7 cellular contexts compared by ENCODE assay signal in genomic region chr5:74685979-74686631, GRCh38. TPM values are rescaled to one million over a fixed set of nuclear protein-coding genes. Genes with fewer than 3 reads are reported as not detected.
A peak's percentile ranks its signal among the peaks of the same experiment; 100 is the strongest.
DNase-seq lines count a peak whose midpoint lies in the region; ATAC-seq and TF ChIP-seq lines count a peak whose summit lies in the region.

No MANE protein-coding gene starts in this region.

- H2AFZ ChIP-seq in parathyroid adenoma, result peak overlapping the region; percentile 93

- no peak for DNase-seq in T-helper 17 cell
- no peak for DNase-seq in foreskin keratinocyte
- DNase-seq in SKM-1 treated with dmso at 0.1 percent for 144 hours (lab: John Stamatoyannopoulos, UW; ENCODE audit: unreplicated experiment), result no peak
- DNase-seq in AG08396 (ENCODE audit: low spot score), result no peak

- H3K36me3 Mint-ChIP-seq in T-helper 17 cell (ENCODE audit: low read depth), result no peaks in the 10 kb centered on the region

- ATAC-seq in GM18873 (IDR thresholded peaks at IDR 0.05; ENCODE audit: low FRiP score, unreplicated experiment) (peak; percentile 42), HG02885 (IDR thresholded peaks at IDR 0.05; ENCODE audit: poor library complexity, unreplicated experiment) (peak; percentile 55), T-helper 17 cell (peak; percentile 2), foreskin keratinocyte (no peak)

- peak overlapping the region; percentile 74 for H3K4me3 ChIP-seq in parathyroid adenoma (ENCODE audit: low read depth, low read length)

- peak overlapping the region; percentile 75 for H3K4me2 ChIP-seq in parathyroid adenoma (ENCODE audit: low read length)

- peak overlapping the region; percentile 93 for H3K27ac Mint-ChIP-seq in T-helper 17 cell

- peaks cover 5% of the 10 kb centered on the region for H3K4me1 ChIP-seq in foreskin keratinocyte
- peaks cover 3% of the 10 kb centered on the region for H3K4me1 ChIP-seq in parathyroid adenoma

- no peak for TF ChIP-seq CTCF in foreskin keratinocyte (conservative IDR thresholded peaks at IDR 0.05)
- TF ChIP-seq CTCF in parathyroid adenoma (IDR thresholded peaks at IDR 0.05), result no peak

- H3K4me1 Mint-ChIP-seq in T-helper 17 cell, result peaks cover 23% of the 10 kb centered on the region

- H3K27ac ChIP-seq in foreskin keratinocyte (peak overlapping the region; percentile 55), parathyroid adenoma (peak overlapping the region; percentile 73)

- H3K9me3 ChIP-seq in T-helper 17 cell (ENCODE audit: control insufficient read depth, low read length, poor library complexity, severe bottlenecking) (no peaks in the 10 kb centered on the region), parathyroid adenoma (ENCODE audit: control insufficient read depth, low read length) (no peaks in the 10 kb centered on the region)

- H3K27me3 ChIP-seq in foreskin keratinocyte, result no peaks in the 10 kb centered on the region
- H3K27me3 ChIP-seq in parathyroid adenoma (ENCODE audit: control insufficient read depth, insufficient read depth, low read length), result no peaks in the 10 kb centered on the region

- no peaks in the 10 kb centered on the region for H3K79me2 ChIP-seq in parathyroid adenoma

- no peaks in the 10 kb centered on the region for H3K36me3 ChIP-seq in parathyroid adenoma (ENCODE audit: control insufficient read depth, insufficient read depth, low read length)

- peak overlapping the region; percentile 95 for H3K4me3 Mint-ChIP-seq in T-helper 17 cell

- H3K9ac ChIP-seq in parathyroid adenoma, result no peak overlapping the region

- no peaks in the 10 kb centered on the region for H3K27me3 Mint-ChIP-seq in T-helper 17 cell

RNA-seq across cellular contexts. Expression of gene HEXB, which starts 1.1 kb away (rescaled TPM):
- total RNA-seq in T-helper 17 cell (10 to 100 TPM; 38.2 to 43.2 TPM), foreskin keratinocyte (111 and 129 TPM in 2 replicates)
- polyA plus RNA-seq in foreskin keratinocyte, result 106 and 122 TPM in 2 replicates

RNA-seq across cellular contexts. Expression of gene ENC1, which starts 45.6 kb away (rescaled TPM):
- total RNA-seq in T-helper 17 cell (under 1 TPM; 0.70 to 0.89 TPM), foreskin keratinocyte (46.5 and 52.3 TPM in 2 replicates)
- 14.5 and 15.5 TPM in 2 replicates for polyA plus RNA-seq in foreskin keratinocyte

Comparison
In these comparisons a context has a peak if more than half of its experiments do, and no peak if none do; other contexts are left out.
1. RNA of gene ENC1, which starts 45.6 kb away (total RNA-seq): 46.5 to 52.3 TPM in foreskin keratinocyte; 0.70 to 0.89 TPM in T-helper 17 cell; every median in the first group is over 10 times any median in the second.